ENCODE assay signal across 8 cellular contexts in genomic region chr7:144818516-144818915, GRCh38. TPM values are rescaled to one million over a fixed set of nuclear protein-coding genes. Genes with fewer than 3 reads are reported as not detected.
DNase-seq lines count a peak whose midpoint lies in the region; ATAC-seq and TF ChIP-seq lines count a peak whose summit lies in the region.

No MANE protein-coding gene starts in this region.

- DNase-seq in DND-41: no peak
- peak; percentile 69 for DNase-seq in NCI-H2171 treated with DMSO at 0.1 percent for 48 hours (lab: John Stamatoyannopoulos, UW)
- DNase-seq in dermis blood vessel endothelial cell: peak; percentile 47
- DNase-seq in DMS153 treated with DMSO at 0.1 percent for 48 hours (lab: John Stamatoyannopoulos, UW; ENCODE audit: unreplicated experiment): no peak
- DNase-seq in ACHN: no peak
- no peak for DNase-seq in body of pancreas
- no peak for DNase-seq in iPS-NIHi7 (ENCODE audit: extremely low spot score)

- no peaks in the 10 kb centered on the region for H4K20me1 ChIP-seq in DND-41 (ENCODE audit: insufficient read depth, low read length)

- H3K36me3 ChIP-seq in DND-41 (ENCODE audit: insufficient read depth, low read length): no peaks in the 10 kb centered on the region
- no peaks in the 10 kb centered on the region for H3K36me3 ChIP-seq in body of pancreas (replicated peaks in 1 of 2; ENCODE audit: insufficient read depth in 1 of 2, low read depth in 2 of 2)

- H2AFZ ChIP-seq in DND-41 (ENCODE audit: low read depth, low read length): no peak overlapping the region

- no peak overlapping the region for H3K4me3 ChIP-seq in DND-41 (ENCODE audit: low read depth in 1 of 2, low read length in 2 of 2)
- H3K4me3 ChIP-seq in body of pancreas: no peak overlapping the region

- H3K9me3 ChIP-seq in DND-41 (ENCODE audit: insufficient read depth, low read length, severe bottlenecking) (no peaks in the 10 kb centered on the region), body of pancreas (no peaks in the 10 kb centered on the region)

- no peak overlapping the region for H3K4me2 ChIP-seq in DND-41 (ENCODE audit: insufficient read depth, low read length)

- no peak overlapping the region for H3K9ac ChIP-seq in DND-41 (ENCODE audit: low read depth, low read length)

- H3K27ac ChIP-seq in DND-41 (ENCODE audit: low read length) (no peak overlapping the region), body of pancreas (no peak overlapping the region)

- intact Hi-C loops in body of pancreas (cut with DNase I): no loop called here

- H3K79me2 ChIP-seq in DND-41 (ENCODE audit: insufficient read depth, low read length): no peaks in the 10 kb centered on the region

- H3K27me3 ChIP-seq in DND-41 (ENCODE audit: insufficient read depth, low read length, poor library complexity): no peaks in the 10 kb centered on the region
- no peaks in the 10 kb centered on the region for H3K27me3 ChIP-seq in body of pancreas

- TF ChIP-seq POLR2A in body of pancreas (IDR thresholded peaks at IDR 0.05): no peak

- no peak for TF ChIP-seq CTCF in DND-41 (IDR thresholded peaks at IDR 0.05; ENCODE audit: borderline replicate concordance, extremely low read depth, low read length, poor library complexity, severe bottlenecking)
- TF ChIP-seq CTCF in body of pancreas (IDR thresholded peaks at IDR 0.05): no peak

- in situ Hi-C loops in ACHN (cut with HindIII; ENCODE audit: low pct_ligation_motif_present, low pct_unique_long_range_greater_than_20kb, low sequenced_read_pairs): no loop called here

- WGBS in body of pancreas, 2 donors: 73 to 79% methylated on average over 4 of the region's 4 CpGs

- peak; percentile 61; the same call in 2 of the 3 replicates for ATAC-seq in DND-41 (ENCODE audit: insufficient read depth, low read depth)
- ATAC-seq in GM21515 (IDR thresholded peaks at IDR 0.05; ENCODE audit: unreplicated experiment): peak; percentile 71
- ATAC-seq in body of pancreas: no peak

- H3K4me1 ChIP-seq in DND-41 (ENCODE audit: insufficient read depth, low read length) (peaks cover 7% of the 10 kb centered on the region; the same call in 1 of the 2 replicates), body of pancreas (peaks cover 11% of the 10 kb centered on the region)

RNA-seq across cellular contexts. Expression of gene TPK1, which starts 17.3 kb away (rescaled TPM):
- total RNA-seq in dermis blood vessel endothelial cell (14.8 and 24.1 TPM in 2 replicates), body of pancreas (1 to 10 TPM in 1 of 2 donors, under 1 TPM in 1; 0.66 to 1.3 TPM)

Comparison
In these comparisons a context has a peak if more than half of its experiments do, and no peak if none do; other contexts are left out.
1. DNase-seq: peak in NCI-H2171 treated with DMSO at 0.1 percent for 48 hours (single experiment) and dermis blood vessel endothelial cell (single experiment); none in DND-41 (single experiment), DMS153 treated with DMSO at 0.1 percent for 48 hours (single experiment), ACHN (single experiment), body of pancreas (0 of 4) and iPS-NIHi7 (single experiment).